10 cellular contexts compared by ENCODE assay signal in genomic region chr10:21174670-21175495, GRCh38.
DNase-seq lines count a peak whose midpoint lies in the region; ATAC-seq and TF ChIP-seq lines count a peak whose summit lies in the region.
"Had no signal": no experiment of that assay in that cellular context is flagged by ENCODE, and none has a peak within 500 bp of the region (broad histone marks: within the 10 kb centered on the region; RNA-seq: fewer than 3 reads in every experiment).

No MANE protein-coding gene starts in this region.

- WGBS in IMR-90 (ENCODE audit: extremely low coverage in 2 of 2, insufficient read length in 1 of 2), 2 experiments: 33% methylated on average over 3 of the region's 37 CpGs; no CpG with 5 or more reads in 1 of the 2 experiments

- in situ Hi-C loops in IMR-90 (cut with MboI; ENCODE audit: low sequenced_read_pairs): no loop called here

- CTCF ChIA-PET in IMR-90 (lab: Yijun Ruan, JAX): interaction anchor here (0.6 kb wide), 1 partner anchor 67 kb away, joined by 3 read pairs; no protein-coding TSS in a partner anchor

- H3K27me3 Mint-ChIP-seq in chondrocyte (ENCODE audit: low read depth): peaks cover 2% of the 10 kb centered on the region

- H3K23ac ChIP-seq in IMR-90 (ENCODE audit: low read depth, low read length): no peak overlapping the region

- no peak for TF ChIP-seq RAD21 in IMR-90 (IDR thresholded peaks at IDR 0.05; ENCODE audit: low read length)

- no peak overlapping the region for H3K56ac ChIP-seq in IMR-90 (ENCODE audit: extremely low read depth, insufficient read depth, low read length)

- H3K27me3 ChIP-seq in IMR-90 (ENCODE audit: control insufficient read depth, insufficient read depth, low read length): peaks cover 27% of the 10 kb centered on the region

- H2BK5ac ChIP-seq in IMR-90 (ENCODE audit: low read depth, low read length, poor library complexity, severe bottlenecking): no peak overlapping the region

- H2AK5ac ChIP-seq in IMR-90 (ENCODE audit: low read depth, low read length): no peak overlapping the region

- dilution Hi-C loops in IMR-90 (cut with HindIII; ENCODE audit: low sequenced_read_pairs, unreplicated experiment): no loop called here

- H3K4me3 Mint-ChIP-seq in chondrocyte (ENCODE audit: unreplicated experiment): peak overlapping the region; percentile 64
- H3K4me3 Mint-ChIP-seq: activated B cell treated with CpG ODN at 0.5 μM for 24 hours had no signal

- H3K9me1 ChIP-seq in IMR-90 (ENCODE audit: insufficient read depth, low read length): no peaks in the 10 kb centered on the region

- intact Hi-C loops in IMR-90 (cut with micrococcal nuclease): no loop called here

- no peak overlapping the region for H4K8ac ChIP-seq in IMR-90 (ENCODE audit: low read depth in 2 of 2, low read length in 2 of 2)

- H3K9me3 ChIP-seq in IMR-90 (ENCODE audit: control insufficient read depth, insufficient read depth, low read length): no peaks in the 10 kb centered on the region

- H3K9ac ChIP-seq in IMR-90 (ENCODE audit: low read depth, low read length): no peak overlapping the region

- H3K4ac ChIP-seq in IMR-90 (ENCODE audit: low read depth, low read length): no peak overlapping the region

- TF ChIP-seq CTCF in IMR-90 (conservative IDR thresholded peaks at IDR 0.05; ENCODE audit: low read depth, low read length) (no peak), chondrocyte (IDR thresholded peaks at IDR 0.05) (no peak)

- no peak overlapping the region for H3K14ac ChIP-seq in IMR-90 (replicated peaks; ENCODE audit: low read depth, low read length)

- H2BK120ac ChIP-seq in IMR-90 (ENCODE audit: low read depth, low read length): no peak overlapping the region

- H3K36me3 Mint-ChIP-seq in chondrocyte (ENCODE audit: low read depth): peaks cover 4% of the 10 kb centered on the region

- no peak for ATAC-seq in IMR-90 (ENCODE audit: low read depth)
- ATAC-seq in GM19467 (IDR thresholded peaks at IDR 0.05; ENCODE audit: unreplicated experiment): no peak

- no peaks in the 10 kb centered on the region for H4K20me1 ChIP-seq in IMR-90 (ENCODE audit: insufficient read depth, low read length)

- no peak overlapping the region for H4K5ac ChIP-seq in IMR-90 (ENCODE audit: low read depth, low read length)

- no peak overlapping the region for H2AK9ac ChIP-seq in IMR-90 (replicated peaks; ENCODE audit: low read depth, low read length, poor library complexity)

- H3K27ac Mint-ChIP-seq in chondrocyte (ENCODE audit: unreplicated experiment): no peak overlapping the region
- H3K27ac Mint-ChIP-seq: activated B cell treated with CpG ODN at 0.5 μM for 24 hours had no signal

- peaks cover 7% of the 10 kb centered on the region for H3K9me3 Mint-ChIP-seq in chondrocyte (ENCODE audit: low read depth)

- H4K91ac ChIP-seq in IMR-90 (ENCODE audit: insufficient read depth, low read depth, low read length): no peak overlapping the region

- peak overlapping the region; percentile 58 for H2AFZ ChIP-seq in IMR-90 (replicated peaks; ENCODE audit: low read length, poor library complexity)

- TF ChIP-seq POLR2A in IMR-90 (IDR thresholded peaks at IDR 0.05; ENCODE audit: low read depth, low read length): no peak

- no peak overlapping the region for H3K18ac ChIP-seq in IMR-90 (ENCODE audit: low read depth, low read length)

- H2BK20ac ChIP-seq in IMR-90 (ENCODE audit: low read depth, low read length): no peak overlapping the region

- no TSS peak for BruUV-seq in IMR-90 (replicated peaks; lab: Mats Ljungman, UMichigan)

- no peak overlapping the region for H2BK15ac ChIP-seq in IMR-90 (ENCODE audit: low read depth, low read length)

- no peaks in the 10 kb centered on the region for H3K36me3 ChIP-seq in IMR-90 (ENCODE audit: control insufficient read depth, insufficient read depth, low read length)

- no peak overlapping the region for H3K4me2 ChIP-seq in IMR-90 (ENCODE audit: low read depth, low read length)

- H3K79me1 ChIP-seq in IMR-90 (ENCODE audit: low read depth in 1 of 2, low read length in 2 of 2): no peaks in the 10 kb centered on the region

- no peaks in the 10 kb centered on the region for H3K4me1 ChIP-seq in IMR-90 (ENCODE audit: control insufficient read depth, insufficient read depth, low read length)

- H3K4me1 Mint-ChIP-seq in chondrocyte (ENCODE audit: low read depth): peaks cover 20% of the 10 kb centered on the region

- POLR2A ChIA-PET in IMR-90 (lab: Charles Lee; ENCODE audit: unreplicated experiment): no interaction called here

- H3K4me3 ChIP-seq in IMR-90 (ENCODE audit: insufficient read depth, low read depth, low read length): no peak overlapping the region

- no peak overlapping the region for H3K27ac ChIP-seq in IMR-90 (ENCODE audit: insufficient read depth, low read length)
- H3K27ac ChIP-seq: HL-60 had no signal

- peak; percentile 18 for DNase-seq in A172 (ENCODE audit: low spot score)
- DNase-seq in IMR-90: no peak
- DNase-seq in chondrocyte (ENCODE audit: low spot score): no peak
- DNase-seq in midbrain (lab: John Stamatoyannopoulos, UW): peak; percentile 27
- DNase-seq in COLO829 (ENCODE audit: low spot score): no peak
- DNase-seq in NOMO-1 (lab: John Stamatoyannopoulos, UW; ENCODE audit: unreplicated experiment in 2 of 2): no peak
- no peak for DNase-seq in D341Med (ENCODE audit: low spot score)
- DNase-seq: activated B cell treated with CpG ODN at 0.5 μM for 24 hours had no signal

TF ChIP-seq in IMR-90, 13 proteins besides CTCF, POLR2A, EP300 and RAD21:
- TF ChIP-seq ELK1 (IDR thresholded peaks at IDR 0.05; ENCODE audit: borderline replicate concordance, low read depth, low read length): no peak
- TF ChIP-seq FOS (IDR thresholded peaks at IDR 0.05; ENCODE audit: low read depth, low read length): no peak
- TF ChIP-seq MAFK (IDR thresholded peaks at IDR 0.05; ENCODE audit: low read depth, low read length): 0 out of 2 replicates have a peak, but pooled peaks have one; percentile 10

Comparison
In these comparisons a context has a peak if more than half of its experiments do, and no peak if none do; other contexts are left out.
1. DNase-seq: peak in A172 (single experiment) and midbrain (single experiment); none in IMR-90 (single experiment), chondrocyte (single experiment), COLO829 (single experiment), NOMO-1 (0 of 2) and D341Med (single experiment).